8 cellular contexts compared by ENCODE assay signal in the genomic region with DNA sequence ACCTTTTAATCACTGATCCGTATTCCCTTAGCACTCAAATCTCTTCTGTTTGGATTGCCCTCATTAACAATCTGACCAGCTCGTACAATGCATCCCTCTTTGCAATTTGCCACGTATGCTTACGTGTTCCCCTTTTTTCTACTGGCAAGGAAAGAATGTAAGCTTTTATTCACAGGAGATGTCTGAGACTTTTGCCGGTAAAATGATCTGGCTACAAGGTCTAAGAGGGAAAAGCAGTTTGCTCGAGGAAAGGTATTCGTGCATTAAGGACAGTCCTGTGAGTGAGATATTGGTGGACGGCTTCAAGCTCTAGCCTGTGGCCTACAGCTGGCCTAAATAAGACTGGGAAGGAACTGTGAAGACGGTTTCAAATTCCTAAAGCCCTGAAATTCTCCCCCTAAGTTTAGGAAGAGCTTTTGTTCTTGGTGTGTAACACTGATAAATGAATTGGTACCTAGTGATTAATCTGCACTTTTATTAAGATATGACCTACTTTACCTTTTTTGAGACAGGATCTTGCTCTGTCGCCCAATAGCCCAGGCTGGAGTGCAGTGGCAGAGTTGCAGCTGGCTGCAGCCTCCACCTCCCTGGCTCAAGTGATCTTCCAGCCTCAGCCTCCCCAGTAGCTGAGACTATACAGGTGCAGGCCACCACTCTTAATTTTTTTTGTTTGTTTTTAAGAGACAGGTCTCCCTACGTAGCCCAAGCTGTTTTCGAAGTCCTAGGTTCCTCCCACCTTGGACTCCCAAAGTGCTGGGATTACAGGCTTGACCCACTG. TPM values are rescaled to one million over a fixed set of nuclear protein-coding genes. Genes with fewer than 3 reads are reported as not detected.
A peak's percentile ranks its signal among the peaks of the same experiment; 100 is the strongest.
DNase-seq lines count a peak whose midpoint lies in the region; ATAC-seq and TF ChIP-seq lines count a peak whose summit lies in the region.

No MANE protein-coding gene starts in this region.

- H3K4me1 Mint-ChIP-seq in CD4-positive, CD25-positive, alpha-beta regulatory T cell: peaks cover 14 to 82% (median 54%) of the 10 kb centered on the region in 4 donors
- peaks cover 46% of the 10 kb centered on the region for H3K4me1 Mint-ChIP-seq in activated T-helper 2 cell treated with anti-CD3 and anti-CD28 coated beads, Interferon-gamma antibody, Interleukin-2, Interleukin-4, amounts not matched to agents 10 μg/mL and 5 μg/mL and 100 μg/mL, durations not matched to agents 14 hours and 24 hours and 36 hours (ENCODE audit: low read depth)
- peaks cover 51 to 78% of the 10 kb centered on the region in 2 donors for H3K4me1 Mint-ChIP-seq in immature natural killer cell

- peaks cover 48% of the 10 kb centered on the region for H3K4me1 ChIP-seq in CD4-positive, CD25-positive, alpha-beta regulatory T cell (ENCODE audit: control insufficient read depth, insufficient read depth, low read length, poor library complexity, severe bottlenecking)
- peaks cover 41 to 62% (median 54%) of the 10 kb centered on the region in 4 donors for H3K4me1 ChIP-seq in stomach

- H3K4me3 ChIP-seq in CD4-positive, CD25-positive, alpha-beta regulatory T cell (ENCODE audit: low read depth, low read length): peak overlapping the region; percentile 93
- H3K4me3 ChIP-seq in HL-60 (replicated peaks; ENCODE audit: insufficient read depth, low read length) (peak overlapping the region; percentile 66), stomach (peak overlapping the region; percentile 82 to 93 (median 90))

- no peak for ATAC-seq in CD4-positive, CD25-positive, alpha-beta regulatory T cell (ENCODE audit: low read depth in 2 of 2)
- no peak for ATAC-seq in GM21723 (IDR thresholded peaks at IDR 0.05; ENCODE audit: unreplicated experiment)

- peak overlapping the region; percentile 99 to 100 (median 99) for H3K27ac Mint-ChIP-seq in CD4-positive, CD25-positive, alpha-beta regulatory T cell
- peak overlapping the region; percentile 91 for H3K27ac Mint-ChIP-seq in activated T-helper 2 cell treated with anti-CD3 and anti-CD28 coated beads, Interferon-gamma antibody, Interleukin-2, Interleukin-4, amounts not matched to agents 10 μg/mL and 5 μg/mL and 100 μg/mL, durations not matched to agents 14 hours and 24 hours and 36 hours
- peak overlapping the region; percentile 97 to 99 (median 99) for H3K27ac Mint-ChIP-seq in immature natural killer cell

- DNase-seq in CD4-positive, CD25-positive, alpha-beta regulatory T cell: no peak
- DNase-seq in HL-60 (ENCODE audit: low read depth in 1 of 2, low spot score in 1 of 2) (peak in 1 of 2 experiments; percentile 43), immature natural killer cell (no peak), stomach (no peak), NCI-H345 (lab: John Stamatoyannopoulos, UW) (no peak)
- no peak for DNase-seq in activated T-helper 2 cell treated with anti-CD3 and anti-CD28 coated beads, Interferon-gamma antibody, Interleukin-2, Interleukin-4, amounts not matched to agents 10 μg/mL and 5 μg/mL and 100 μg/mL, durations not matched to agents 14 hours and 24 hours and 36 hours (ENCODE audit: low spot score)
- DNase-seq in activated CD4-positive, alpha-beta T cell treated with anti-CD3 and anti-CD28 coated beads, Interleukin-2, amount 50 U/mL, for 1 hour: no peak

- TF ChIP-seq CTCF in HL-60 (IDR thresholded peaks at IDR 0.05; ENCODE audit: insufficient read depth, low read length): no peak
- no peak for TF ChIP-seq CTCF in stomach (IDR thresholded peaks at IDR 0.05)

- intact Hi-C loops in activated T-helper 2 cell treated with anti-CD3 and anti-CD28 coated beads, Interferon-gamma antibody, Interleukin-2, Interleukin-4, amounts not matched to agents 10 μg/mL and 5 μg/mL and 100 μg/mL, durations not matched to agents 14 hours and 24 hours and 36 hours (cut with micrococcal nuclease): loop anchor here (2.0 to 5.0 kb wide), 2 partner anchors 34 to 40 kb away; a partner anchor contains a TSS
- intact Hi-C loops in stomach (cut with DNase I; ENCODE audit: low total_unique reads): no loop called here

- H3K9me3 Mint-ChIP-seq in CD4-positive, CD25-positive, alpha-beta regulatory T cell: peaks cover 0 to 2% (median 0%) of the 10 kb centered on the region in 7 donors
- H3K9me3 Mint-ChIP-seq in activated T-helper 2 cell treated with anti-CD3 and anti-CD28 coated beads, Interferon-gamma antibody, Interleukin-2, Interleukin-4, amounts not matched to agents 10 μg/mL and 5 μg/mL and 100 μg/mL, durations not matched to agents 14 hours and 24 hours and 36 hours: no peaks in the 10 kb centered on the region
- H3K9me3 Mint-ChIP-seq in immature natural killer cell: no peaks in the 10 kb centered on the region

- WGBS in stomach, 5 donors: 11 to 15% (median 13%) methylated on average over 12 of the region's 12 CpGs

- H3K27ac ChIP-seq in CD4-positive, CD25-positive, alpha-beta regulatory T cell (ENCODE audit: insufficient read depth, low read length, poor library complexity, severe bottlenecking): peak overlapping the region; percentile 95
- H3K27ac ChIP-seq in HL-60 (replicated peaks) (peak overlapping the region; percentile 97), stomach (peak overlapping the region; percentile 94 to 98 (median 97))

- peaks cover 4% of the 10 kb centered on the region for H3K27me3 Mint-ChIP-seq in CD4-positive, CD25-positive, alpha-beta regulatory T cell
- no peaks in the 10 kb centered on the region for H3K27me3 Mint-ChIP-seq in activated T-helper 2 cell treated with anti-CD3 and anti-CD28 coated beads, Interferon-gamma antibody, Interleukin-2, Interleukin-4, amounts not matched to agents 10 μg/mL and 5 μg/mL and 100 μg/mL, durations not matched to agents 14 hours and 24 hours and 36 hours (ENCODE audit: low read depth)
- H3K27me3 Mint-ChIP-seq in immature natural killer cell (ENCODE audit: low read depth in 3 of 3): peaks cover 5 to 11% (median 9%) of the 10 kb centered on the region in 3 donors

- peaks cover 8% of the 10 kb centered on the region for H3K36me3 Mint-ChIP-seq in CD4-positive, CD25-positive, alpha-beta regulatory T cell
- H3K36me3 Mint-ChIP-seq in activated T-helper 2 cell treated with anti-CD3 and anti-CD28 coated beads, Interferon-gamma antibody, Interleukin-2, Interleukin-4, amounts not matched to agents 10 μg/mL and 5 μg/mL and 100 μg/mL, durations not matched to agents 14 hours and 24 hours and 36 hours (ENCODE audit: low read depth): peaks cover 68% of the 10 kb centered on the region
- H3K36me3 Mint-ChIP-seq in immature natural killer cell: no peaks in the 10 kb centered on the region

- H3K9me3 ChIP-seq in CD4-positive, CD25-positive, alpha-beta regulatory T cell (ENCODE audit: control insufficient read depth in 2 of 2, low read length in 2 of 2): no peaks in the 10 kb centered on the region
- H3K9me3 ChIP-seq in stomach: no peaks in the 10 kb centered on the region

- H3K27me3 ChIP-seq in CD4-positive, CD25-positive, alpha-beta regulatory T cell (ENCODE audit: control insufficient read depth, insufficient read depth, low read length): no peaks in the 10 kb centered on the region
- H3K27me3 ChIP-seq in HL-60 (ENCODE audit: insufficient read depth, poor library complexity, severe bottlenecking) (no peaks in the 10 kb centered on the region), stomach (no peaks in the 10 kb centered on the region)

- TF ChIP-seq EP300 in stomach (IDR thresholded peaks at IDR 0.05): no peak

- no peak for TF ChIP-seq POLR2A in stomach (IDR thresholded peaks at IDR 0.05)

- H3K36me3 ChIP-seq in CD4-positive, CD25-positive, alpha-beta regulatory T cell (ENCODE audit: control insufficient read depth, insufficient read depth, low read length): peaks cover 10% of the 10 kb centered on the region
- peaks cover 0 to 25% (median 22%) of the 10 kb centered on the region in 4 donors for H3K36me3 ChIP-seq in stomach

- H3K4me3 Mint-ChIP-seq in CD4-positive, CD25-positive, alpha-beta regulatory T cell: peak overlapping the region; percentile 96 to 97 (median 96)
- peak overlapping the region; percentile 95 for H3K4me3 Mint-ChIP-seq in activated T-helper 2 cell treated with anti-CD3 and anti-CD28 coated beads, Interferon-gamma antibody, Interleukin-2, Interleukin-4, amounts not matched to agents 10 μg/mL and 5 μg/mL and 100 μg/mL, durations not matched to agents 14 hours and 24 hours and 36 hours (ENCODE audit: low read depth)
- peak overlapping the region; percentile 94 to 99 (median 97) for H3K4me3 Mint-ChIP-seq in immature natural killer cell

RNA-seq across cellular contexts. Expression of a gene that starts 0.9 kb away (rescaled TPM):
- total RNA-seq in CD4-positive, CD25-positive, alpha-beta regulatory T cell: 173 TPM
- 10 to 100 TPM in 3 of 4 donors, 1 to 10 TPM in 1; 9.9 to 17.2 (median 12.2) TPM for polyA plus RNA-seq in CD4-positive, CD25-positive, alpha-beta regulatory T cell
- 156 and 160 TPM in 2 replicates for total RNA-seq in activated T-helper 2 cell treated with anti-CD3 and anti-CD28 coated beads, Interferon-gamma antibody, Interleukin-2, Interleukin-4, amounts not matched to agents 10 μg/mL and 5 μg/mL and 100 μg/mL, durations not matched to agents 14 hours and 24 hours and 36 hours
- polyA plus RNA-seq in immature natural killer cell (10 to 100 TPM in 1 of 3 donors, 1 to 10 TPM in 2; 1.5 to 23.7 (median 8.0) TPM), stomach (100 to 1,000 TPM in 1 of 3 donors, 10 to 100 TPM in 2; 41.9 to 104 (median 42.1) TPM)
- total RNA-seq in stomach: 100 to 1,000 TPM; 113 to 262 (median 172) TPM

RNA-seq across cellular contexts. Expression of a gene that starts 40.4 kb away (rescaled TPM):
- 28.4 TPM for total RNA-seq in CD4-positive, CD25-positive, alpha-beta regulatory T cell
- polyA plus RNA-seq in CD4-positive, CD25-positive, alpha-beta regulatory T cell: 10 to 100 TPM; 17.3 to 23.5 (median 19.0) TPM
- total RNA-seq in activated T-helper 2 cell treated with anti-CD3 and anti-CD28 coated beads, Interferon-gamma antibody, Interleukin-2, Interleukin-4, amounts not matched to agents 10 μg/mL and 5 μg/mL and 100 μg/mL, durations not matched to agents 14 hours and 24 hours and 36 hours: 54.0 and 57.4 TPM in 2 replicates
- polyA plus RNA-seq in immature natural killer cell (10 to 100 TPM; 18.6 to 44.1 (median 32.2) TPM), stomach (1 to 10 TPM; 4.5 to 6.7 (median 6.6) TPM)
- 10 to 100 TPM; 27.7 to 94.1 (median 53.5) TPM for total RNA-seq in stomach

RNA-seq across cellular contexts. Expression of a gene that starts 40.6 kb away (rescaled TPM):
- 9.9 TPM for total RNA-seq in CD4-positive, CD25-positive, alpha-beta regulatory T cell
- polyA plus RNA-seq in CD4-positive, CD25-positive, alpha-beta regulatory T cell: 10 to 100 TPM; 20.1 to 22.4 (median 20.9) TPM
- total RNA-seq in activated T-helper 2 cell treated with anti-CD3 and anti-CD28 coated beads, Interferon-gamma antibody, Interleukin-2, Interleukin-4, amounts not matched to agents 10 μg/mL and 5 μg/mL and 100 μg/mL, durations not matched to agents 14 hours and 24 hours and 36 hours: 109 and 113 TPM in 2 replicates
- polyA plus RNA-seq in immature natural killer cell (10 to 100 TPM in 2 of 3 donors, 1 to 10 TPM in 1; 9.1 to 21.8 (median 17.1) TPM), stomach (10 to 100 TPM; 31.3 to 46.7 (median 31.6) TPM)
- total RNA-seq in stomach: 10 to 100 TPM in 2 of 5 donors, 1 to 10 TPM in 3; 1.8 to 22.0 (median 8.1) TPM
